8 cellular contexts compared by ENCODE assay signal in the genomic region with DNA sequence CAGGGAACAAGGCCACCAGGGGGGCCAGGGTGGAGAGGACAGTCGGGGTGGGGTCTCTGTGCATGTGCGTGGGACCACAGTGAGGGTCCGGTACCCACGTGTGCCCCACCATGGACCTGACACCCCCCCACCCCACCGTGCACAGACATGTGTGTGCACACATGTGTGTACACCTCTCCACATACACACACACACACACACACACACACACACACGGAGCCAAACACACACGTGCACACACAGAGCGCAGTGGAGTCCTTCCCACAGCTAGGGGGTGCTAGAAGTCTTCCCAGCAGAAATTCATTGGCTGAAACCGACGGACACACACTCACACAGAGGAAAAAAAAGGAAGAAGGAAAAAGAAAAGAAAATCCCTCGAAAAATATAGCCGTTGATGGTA. TPM values are rescaled to one million over a fixed set of nuclear protein-coding genes. Genes with fewer than 3 reads are reported as not detected.
DNase-seq lines count a peak whose midpoint lies in the region; ATAC-seq, FAIRE-seq and TF ChIP-seq lines count a peak whose summit lies in the region.

No MANE protein-coding gene starts in this region.

- CTCF ChIA-PET in MCF 10A (lab: Yijun Ruan, JAX) = interaction anchor here (0.6 to 2.3 kb wide), 8 partner anchors 77 to 1279 kb away, joined by 3 to 16 read pairs (median 4); no protein-coding TSS in a partner anchor

- peak; percentile 71 for DNase-seq in AG10803 (ENCODE audit: low read depth)
- DNase-seq in GM18507 (ENCODE audit: extremely low spot score, insufficient read length, low read depth) = peak; percentile 71
- peak; percentile 79 for DNase-seq in NCI-H146 treated with DMSO at 0.1 percent for 48 hours (lab: John Stamatoyannopoulos, UW; ENCODE audit: unreplicated experiment)
- peak; percentile 62 to 76 for DNase-seq in SW 1271 (lab: John Stamatoyannopoulos, UW)
- DNase-seq in MCF 10A (ENCODE audit: unreplicated experiment) = peak; percentile 76
- peak; percentile 89 for DNase-seq in iris pigment epithelial cell (ENCODE audit: low read depth)
- peak; percentile 43 for DNase-seq in stimulated activated CD4-positive, alpha-beta T cell treated with anti-CD3 and anti-CD28 coated beads, Interleukin-4, amount 100 ng/mL, for 1 hour

- no peaks in the 10 kb centered on the region for H3K4me1 Mint-ChIP-seq in MCF 10A (ENCODE audit: insufficient read depth, unreplicated experiment)

- no peaks in the 10 kb centered on the region for H3K27me3 Mint-ChIP-seq in MCF 10A (ENCODE audit: insufficient read depth, unreplicated experiment)

- peak; percentile 93 for FAIRE-seq in GM18507 (lab: Jason Lieb, UNC)

- no peak overlapping the region for H3K27ac Mint-ChIP-seq in MCF 10A (ENCODE audit: low read depth, unreplicated experiment)

- no peaks in the 10 kb centered on the region for H3K9me3 Mint-ChIP-seq in MCF 10A (ENCODE audit: unreplicated experiment)

- no TSS peak for BruUV-seq in MCF 10A (replicated peaks; lab: Mats Ljungman, UMichigan)

- H3K4me3 ChIP-seq in AG10803 (ENCODE audit: low read length) = no peak overlapping the region

- POLR2A ChIA-PET in MCF 10A (lab: Yijun Ruan, JAX) = interaction anchor here (0.7 kb wide), 1 partner anchor 15 kb away, joined by 3 read pairs; no protein-coding TSS in a partner anchor

- no peak overlapping the region for H3K4me3 Mint-ChIP-seq in MCF 10A (ENCODE audit: unreplicated experiment)

- H3K36me3 Mint-ChIP-seq in MCF 10A (ENCODE audit: insufficient read depth, unreplicated experiment) = peaks cover 13% of the 10 kb centered on the region

- no peak for ATAC-seq in GM18909 (IDR thresholded peaks at IDR 0.05; ENCODE audit: poor library complexity, unreplicated experiment)

- TF ChIP-seq CTCF in AG10803 (conservative IDR thresholded peaks at IDR 0.05; ENCODE audit: low read length) (peak; percentile 75), MCF 10A (IDR thresholded peaks at IDR 0.05; ENCODE audit: unreplicated experiment) (peak; percentile 81)

- intact Hi-C loops in MCF 10A (cut with micrococcal nuclease) = loop anchor here (1.0 to 2.0 kb wide), 4 partner anchors 268 to 1010 kb away; a partner anchor contains a TSS

RNA-seq across cellular contexts. Expression of a gene that starts 42.8 kb away (rescaled TPM):
- 36.2 and 38.6 TPM in 2 replicates for total RNA-seq in MCF 10A (2022)
